15 cellular contexts compared by ENCODE assay signal in genomic region chr3:123371426-123371825, GRCh38.
"Had no signal": no experiment of that assay in that cellular context is flagged by ENCODE, and none has a peak within 500 bp of the region (broad histone marks: within the 10 kb centered on the region; RNA-seq: fewer than 3 reads in every experiment).

No MANE protein-coding gene starts in this region.

- H3K27ac ChIP-seq: psoas muscle, SJCRH30 had no signal

- H3K36me3 ChIP-seq: SJCRH30 had no signal

- DNase-seq: activated CD4-positive, alpha-beta T cell treated with anti-CD3 and anti-CD28 coated beads, Interleukin-2, amount 10 ng/mL, durations not matched to agents 24 days and 14 days; activated CD4-positive, CD25-positive, alpha-beta regulatory T cell; activated CD8-positive, alpha-beta memory T cell treated with anti-CD3 and anti-CD28 coated beads, Interleukin-2, amount 50 U/mL, for 4 hours; activated CD8-positive, alpha-beta T cell treated with anti-CD3 and anti-CD28 coated beads, Interleukin-2, amount 10 ng/mL, durations not matched to agents 7 days and 5 days; activated naive CD4-positive, alpha-beta T cell; activated T-cell treated with anti-CD3 and anti-CD28 coated beads, Interleukin-2, amount 50 U/mL, for 72 hours; anterior cingulate cortex; dermis blood vessel endothelial cell; effector memory CD8-positive, alpha-beta T cell; erythroblast; hippocampal formation; nephron progenitor cell; psoas muscle; SJCRH30 had no signal

- H3K27me3 ChIP-seq: SJCRH30 had no signal

- ATAC-seq: activated CD8-positive, alpha-beta T cell treated with anti-CD3 and anti-CD28 coated beads, Interleukin-2, amount 10 ng/mL, durations not matched to agents 7 days and 5 days; activated T-cell treated with anti-CD3 and anti-CD28 coated beads, Interleukin-2, amount 50 U/mL, for 72 hours; effector memory CD8-positive, alpha-beta T cell; psoas muscle; stimulated activated effector memory CD8-positive, alpha-beta T cell treated with anti-CD3 and anti-CD28 coated beads, Interleukin-12 subunit alpha, Interleukin-12 subunit beta, amount 100 ng/mL, for 72 hours had no signal

- H3K4me1 ChIP-seq: psoas muscle, SJCRH30 had no signal

- H3K9me3 ChIP-seq: psoas muscle, SJCRH30 had no signal

- H3K4me3 ChIP-seq: psoas muscle, SJCRH30 had no signal
